ENCODE assay signal across 22 cellular contexts in the genomic region with DNA sequence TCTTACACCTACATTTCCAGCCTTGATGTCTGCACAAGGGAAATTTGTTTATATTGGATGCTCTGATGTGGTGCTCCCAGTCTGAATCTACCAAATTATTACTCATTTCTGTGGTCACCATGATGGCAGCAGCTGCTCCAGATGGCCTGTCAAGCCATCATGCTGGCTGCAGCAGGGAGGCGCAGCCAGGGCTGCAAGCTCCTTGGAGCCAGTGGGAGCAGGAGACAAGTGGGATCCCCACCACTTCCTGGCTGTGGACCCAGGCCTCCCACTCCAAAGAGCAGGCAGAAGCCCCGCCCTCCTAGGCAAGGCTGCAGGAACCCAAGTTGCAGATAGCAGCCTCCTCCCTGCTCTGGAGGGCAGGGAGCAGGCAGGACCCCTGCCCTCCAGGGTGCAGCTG.
DNase-seq lines count a peak whose midpoint lies in the region; ATAC-seq, FAIRE-seq and TF ChIP-seq lines count a peak whose summit lies in the region.
"Had no signal": no experiment of that assay in that cellular context is flagged by ENCODE, and none has a peak within 500 bp of the region (broad histone marks: within the 10 kb centered on the region; RNA-seq: fewer than 3 reads in every experiment).

No MANE protein-coding gene starts in this region.

- H2AFZ ChIP-seq in GM23248 = no peak overlapping the region
- no peak overlapping the region for H2AFZ ChIP-seq in astrocyte (ENCODE audit: low read depth, low read length)

- H3K4me1 ChIP-seq in GM23248 (ENCODE audit: insufficient read depth) = peaks cover 27% of the 10 kb centered on the region
- H3K4me1 ChIP-seq in astrocyte (ENCODE audit: insufficient read depth, low read length) = peaks cover 3% of the 10 kb centered on the region
- H3K4me1 ChIP-seq in spleen = no peaks in the 10 kb centered on the region
- no peaks in the 10 kb centered on the region for H3K4me1 ChIP-seq in transverse colon

- WGBS in GM23248 (ENCODE audit: low coverage in 1 of 2, low lambda C conversion rate in 2 of 2, missing lambda C conversion rate in 2 of 2), 2 experiments = 69 to 85% methylated on average over 2 of the region's 2 CpGs
- 69 to 100% (median 81%) methylated on average over 1 to 2 of the region's 2 CpGs for WGBS in spleen, 5 donors
- WGBS in transverse colon (ENCODE audit: low coverage in 1 of 2), 2 donors = 55% methylated on average over 2 of the region's 2 CpGs; no CpG with 5 or more reads in 1 of the 2 donors

- in situ Hi-C loops in GM23248 (cut with MboI) = no loop called here
- in situ Hi-C loops in transverse colon (cut with MboI; ENCODE audit: low pct_ligation_motif_present in 1 of 4, low pct_unique_long_range_greater_than_20kb in 1 of 4, low sequenced_read_pairs in 3 of 4) = no loop called here

- H3K36me3 ChIP-seq in GM23248 (ENCODE audit: low read depth) (no peaks in the 10 kb centered on the region), astrocyte (ENCODE audit: insufficient read depth, low read length) (no peaks in the 10 kb centered on the region), spleen (no peaks in the 10 kb centered on the region), transverse colon (no peaks in the 10 kb centered on the region)
- H3K36me3 ChIP-seq: MG63 had no signal

- H3K4me1 Mint-ChIP-seq in astrocyte (ENCODE audit: low read depth, unreplicated experiment) = peaks cover 20% of the 10 kb centered on the region
- H3K4me1 Mint-ChIP-seq: CD14-positive monocyte had no signal

- TF ChIP-seq POLR2A in spleen (IDR thresholded peaks at IDR 0.05) (no peak), transverse colon (IDR thresholded peaks at IDR 0.05) (no peak)

- peak; percentile 57 for DNase-seq in GM23248
- peak; percentile 83 for DNase-seq in astrocyte (ENCODE audit: low read depth)
- peak; percentile 3 for DNase-seq in fibroblast of the aortic adventitia (ENCODE audit: low read depth)
- DNase-seq in spleen = peak; percentile 47
- no peak for DNase-seq in cerebellar cortex (ENCODE audit: low spot score)
- DNase-seq in transverse colon = no peak
- DNase-seq in NK-92 (lab: John Stamatoyannopoulos, UW; ENCODE audit: unreplicated experiment) = no peak
- DNase-seq: AML-193, DMS79 treated with DMSO at 0.1 percent for 48 hours, GDM1, GOT3, IMR-90, MG63, NCI-H1048, NCI-H1436, NCI-H1930, NCI-H226, NCI-H524 had no signal

- H3K27me3 ChIP-seq in GM23248 (replicated peaks; ENCODE audit: insufficient read depth) (no peaks in the 10 kb centered on the region), astrocyte (ENCODE audit: insufficient read depth, low read length) (no peaks in the 10 kb centered on the region), spleen (replicated peaks in 1 of 7) (no peaks in the 10 kb centered on the region), transverse colon (no peaks in the 10 kb centered on the region)
- H3K27me3 ChIP-seq: MG63 had no signal

- no peak overlapping the region for H3K27ac Mint-ChIP-seq in astrocyte (ENCODE audit: unreplicated experiment)
- H3K27ac Mint-ChIP-seq: CD14-positive monocyte had no signal

- H3K9me2 ChIP-seq in GM23248 (ENCODE audit: insufficient read depth) = no peaks in the 10 kb centered on the region

- H4K20me1 ChIP-seq in GM23248 (ENCODE audit: insufficient read depth) = no peaks in the 10 kb centered on the region
- no peaks in the 10 kb centered on the region for H4K20me1 ChIP-seq in astrocyte (ENCODE audit: insufficient read depth, low read length)

- TF ChIP-seq EP300 in transverse colon (IDR thresholded peaks at IDR 0.05; ENCODE audit: low read depth) = no peak

- H3K27ac ChIP-seq in GM23248 = no peak overlapping the region
- no peak overlapping the region for H3K27ac ChIP-seq in astrocyte (ENCODE audit: low read depth, low read length)
- no peak overlapping the region for H3K27ac ChIP-seq in spleen
- no peak overlapping the region for H3K27ac ChIP-seq in transverse colon
- H3K27ac ChIP-seq: HL-60 had no signal

- TF ChIP-seq CTCF in astrocyte (IDR thresholded peaks at IDR 0.05; ENCODE audit: insufficient read depth, low read depth, low read length) = no peak
- no peak for TF ChIP-seq CTCF in fibroblast of the aortic adventitia (IDR thresholded peaks at IDR 0.05; ENCODE audit: insufficient read depth, low read length)
- no peak for TF ChIP-seq CTCF in spleen (IDR thresholded peaks at IDR 0.05 in 8 of 11, conservative IDR thresholded peaks at IDR 0.05 in 3 of 11)
- TF ChIP-seq CTCF in transverse colon (IDR thresholded peaks at IDR 0.05) = no peak

- no peaks in the 10 kb centered on the region for H3K9me3 Mint-ChIP-seq in astrocyte (ENCODE audit: unreplicated experiment)

- peaks cover 30% of the 10 kb centered on the region for H3F3A ChIP-seq in GM23248 (ENCODE audit: insufficient read depth)

- peaks cover 1% of the 10 kb centered on the region for H3K36me3 Mint-ChIP-seq in astrocyte (ENCODE audit: low read depth, unreplicated experiment)
- H3K36me3 Mint-ChIP-seq: CD14-positive monocyte had no signal

- no peak for ATAC-seq in HG02884 (IDR thresholded peaks at IDR 0.05; ENCODE audit: unreplicated experiment)

- H3K27me3 Mint-ChIP-seq in astrocyte (ENCODE audit: low read depth, unreplicated experiment) = no peaks in the 10 kb centered on the region

- no peak overlapping the region for H3K4me3 Mint-ChIP-seq in astrocyte (ENCODE audit: unreplicated experiment)
- H3K4me3 Mint-ChIP-seq: CD14-positive monocyte had no signal

- H3K79me2 ChIP-seq in GM23248 (ENCODE audit: insufficient read depth) = no peaks in the 10 kb centered on the region
- H3K79me2 ChIP-seq in astrocyte (ENCODE audit: insufficient read depth, low read length) = no peaks in the 10 kb centered on the region

- H3K9me3 ChIP-seq in GM23248 (ENCODE audit: low read depth) = no peaks in the 10 kb centered on the region
- peaks cover 4% of the 10 kb centered on the region for H3K9me3 ChIP-seq in astrocyte (ENCODE audit: insufficient read depth, low read depth, low read length)
- H3K9me3 ChIP-seq in spleen = peaks cover 0 to 12% (median 0%) of the 10 kb centered on the region in 8 donors
- H3K9me3 ChIP-seq in transverse colon = no peaks in the 10 kb centered on the region
- H3K9me3 ChIP-seq: MG63 had no signal

- intact Hi-C loops in spleen (cut with DNase I; ENCODE audit: low total_unique reads) = no loop called here
- intact Hi-C loops in transverse colon (cut with DNase I; ENCODE audit: low total_unique reads) = no loop called here

- FAIRE-seq in astrocyte (lab: Jason Lieb, UNC) = no peak
- FAIRE-seq: HTR-8/SVneo had no signal

- H3K4me2 ChIP-seq in GM23248 (ENCODE audit: unreplicated experiment) = no peak overlapping the region
- peak overlapping the region; percentile 12 for H3K4me2 ChIP-seq in astrocyte (ENCODE audit: low read length)

- H3K9ac ChIP-seq in GM23248 (no peak overlapping the region), astrocyte (ENCODE audit: low read length) (no peak overlapping the region)

- no peak overlapping the region for H3K4me3 ChIP-seq in GM23248
- no peak overlapping the region for H3K4me3 ChIP-seq in astrocyte (ENCODE audit: insufficient read depth, low read depth, low read length)
- H3K4me3 ChIP-seq in fibroblast of the aortic adventitia (ENCODE audit: low read depth, low read length) = no peak overlapping the region
- no peak overlapping the region for H3K4me3 ChIP-seq in spleen
- no peak overlapping the region for H3K4me3 ChIP-seq in transverse colon
- H3K4me3 ChIP-seq: MG63 had no signal

Comparison
In these comparisons a context has a peak if more than half of its experiments do, and no peak if none do; other contexts are left out.
1. DNase-seq: peak in GM23248 (single experiment), astrocyte (single experiment), fibroblast of the aortic adventitia (single experiment) and spleen (single experiment); none in cerebellar cortex (single experiment), transverse colon (single experiment) and NK-92 (single experiment).